ENCODE assay signal across 9 cellular contexts in genomic region chr19:14405380-14405757, GRCh38. TPM values are rescaled to one million over a fixed set of nuclear protein-coding genes. Genes with fewer than 3 reads are reported as not detected.
A peak's percentile ranks its signal among the peaks of the same experiment; 100 is the strongest.
DNase-seq lines count a peak whose midpoint lies in the region; ATAC-seq, FAIRE-seq and TF ChIP-seq lines count a peak whose summit lies in the region.
"Had no signal": no experiment of that assay in that cellular context is flagged by ENCODE, and none has a peak within 500 bp of the region (broad histone marks: within the 10 kb centered on the region; RNA-seq: fewer than 3 reads in every experiment).

No MANE protein-coding gene starts in this region.

- DNase-seq in activated T-cell treated with anti-CD3 and anti-CD28 coated beads, Interleukin-2, amount 50 U/mL, for 72 hours: no peak
- no peak for DNase-seq in activated T-cell treated with anti-CD3 and anti-CD28 coated beads, Interleukin-2, amount 50 U/mL, for 4 hours
- DNase-seq in memory B cell (ENCODE audit: low spot score in 2 of 2) (no peak), GM12892 (ENCODE audit: insufficient read length) (no peak)
- DNase-seq in stimulated activated CD4-positive, alpha-beta T cell treated with anti-CD3 and anti-CD28 coated beads, Interleukin-12 subunit alpha, Interleukin-12 subunit beta, amount 100 ng/mL, for 4 hours: no peak
- no peak for DNase-seq in activated CD8-positive, alpha-beta memory T cell treated with anti-CD3 and anti-CD28 coated beads, Interleukin-2, amount 50 U/mL, for 4 hours

- peak overlapping the region; percentile 69 for H3K27ac Mint-ChIP-seq in activated T-cell treated with anti-CD3 and anti-CD28 coated beads, Interleukin-2, amount 50 U/mL, for 72 hours
- H3K27ac Mint-ChIP-seq in memory B cell: peak overlapping the region; percentile 70

- no peak overlapping the region for H3K4me3 Mint-ChIP-seq in activated T-cell treated with anti-CD3 and anti-CD28 coated beads, Interleukin-2, amount 50 U/mL, for 72 hours
- no peak overlapping the region for H3K4me3 Mint-ChIP-seq in activated T-cell treated with anti-CD3 and anti-CD28 coated beads, Interleukin-2, amount 50 U/mL, for 4 hours
- no peak overlapping the region for H3K4me3 Mint-ChIP-seq in memory B cell

- H3K36me3 Mint-ChIP-seq in activated T-cell treated with anti-CD3 and anti-CD28 coated beads, Interleukin-2, amount 50 U/mL, for 72 hours (ENCODE audit: insufficient read depth in 2 of 2): peaks cover 23 to 50% of the 10 kb centered on the region in 2 donors
- peaks cover 42% of the 10 kb centered on the region for H3K36me3 Mint-ChIP-seq in activated T-cell treated with anti-CD3 and anti-CD28 coated beads, Interleukin-2, amount 50 U/mL, for 4 hours (ENCODE audit: insufficient read depth)
- H3K36me3 Mint-ChIP-seq in memory B cell: peaks cover 37% of the 10 kb centered on the region

- ATAC-seq in activated T-cell treated with anti-CD3 and anti-CD28 coated beads, Interleukin-2, amount 50 U/mL, for 72 hours (replicated peaks in 1 of 2): no peak
- ATAC-seq in activated T-cell treated with anti-CD3 and anti-CD28 coated beads, Interleukin-2, amount 50 U/mL, for 4 hours: no peak
- ATAC-seq in memory B cell (ENCODE audit: low read depth): no peak

- FAIRE-seq in GM12892 (lab: Jason Lieb, UNC): no peak
- FAIRE-seq: RCC 7860 had no signal

- H3K4me1 Mint-ChIP-seq in activated T-cell treated with anti-CD3 and anti-CD28 coated beads, Interleukin-2, amount 50 U/mL, for 72 hours (ENCODE audit: low read depth): peaks cover 33% of the 10 kb centered on the region
- peaks cover 20% of the 10 kb centered on the region for H3K4me1 Mint-ChIP-seq in activated T-cell treated with anti-CD3 and anti-CD28 coated beads, Interleukin-2, amount 50 U/mL, for 4 hours (ENCODE audit: low read depth)
- H3K4me1 Mint-ChIP-seq in memory B cell: peaks cover 33% of the 10 kb centered on the region

- no peaks in the 10 kb centered on the region for H3K9me3 Mint-ChIP-seq in activated T-cell treated with anti-CD3 and anti-CD28 coated beads, Interleukin-2, amount 50 U/mL, for 72 hours
- no peaks in the 10 kb centered on the region for H3K9me3 Mint-ChIP-seq in activated T-cell treated with anti-CD3 and anti-CD28 coated beads, Interleukin-2, amount 50 U/mL, for 4 hours
- no peaks in the 10 kb centered on the region for H3K9me3 Mint-ChIP-seq in memory B cell

- no peak for TF ChIP-seq POLR2A in GM12892 (IDR thresholded peaks at IDR 0.05; ENCODE audit: low read depth, low read length)

- H3K27me3 Mint-ChIP-seq in activated T-cell treated with anti-CD3 and anti-CD28 coated beads, Interleukin-2, amount 50 U/mL, for 72 hours (ENCODE audit: low read depth): no peaks in the 10 kb centered on the region
- H3K27me3 Mint-ChIP-seq in activated T-cell treated with anti-CD3 and anti-CD28 coated beads, Interleukin-2, amount 50 U/mL, for 4 hours (ENCODE audit: low read depth): no peaks in the 10 kb centered on the region
- H3K27me3 Mint-ChIP-seq in memory B cell: no peaks in the 10 kb centered on the region

- H3K27ac ChIP-seq in angular gyrus (ENCODE audit: low read depth, low read length) (peak overlapping the region; percentile 48), temporal lobe (ENCODE audit: low read depth, low read length) (peak overlapping the region; percentile 22)

RNA-seq across cellular contexts. Expression of gene DDX39A, which starts 13.8 kb away (rescaled TPM):
- total RNA-seq in activated T-cell treated with anti-CD3 and anti-CD28 coated beads, Interleukin-2, amount 50 U/mL, for 72 hours: 100 to 1,000 TPM; 225 to 236 TPM
- total RNA-seq in activated T-cell treated with anti-CD3 and anti-CD28 coated beads, Interleukin-2, amount 50 U/mL, for 4 hours: 100 to 1,000 TPM; 538 to 557 (median 548) TPM
- total RNA-seq in temporal lobe: 23.1 TPM
- polyA plus RNA-seq in GM12892 (2012; ENCODE audit: missing spikeins): 79.3 TPM

RNA-seq across cellular contexts. Expression of gene ADGRE5, which starts 24.1 kb away (rescaled TPM):
- 100 to 1,000 TPM; 316 to 369 TPM for total RNA-seq in activated T-cell treated with anti-CD3 and anti-CD28 coated beads, Interleukin-2, amount 50 U/mL, for 72 hours
- 100 to 1,000 TPM; 217 to 280 (median 218) TPM for total RNA-seq in activated T-cell treated with anti-CD3 and anti-CD28 coated beads, Interleukin-2, amount 50 U/mL, for 4 hours
- total RNA-seq in temporal lobe: 0.98 TPM
- 45.4 TPM for polyA plus RNA-seq in GM12892 (2012; ENCODE audit: missing spikeins)

RNA-seq across cellular contexts. Expression of gene PKN1, which starts 27.7 kb away (rescaled TPM):
- 100 to 1,000 TPM; 239 to 278 TPM for total RNA-seq in activated T-cell treated with anti-CD3 and anti-CD28 coated beads, Interleukin-2, amount 50 U/mL, for 72 hours
- 100 to 1,000 TPM; 171 to 213 (median 197) TPM for total RNA-seq in activated T-cell treated with anti-CD3 and anti-CD28 coated beads, Interleukin-2, amount 50 U/mL, for 4 hours
- total RNA-seq in temporal lobe: 79.4 TPM
- polyA plus RNA-seq in GM12892 (2012; ENCODE audit: missing spikeins): 40.0 TPM

Comparison
In these comparisons a context has a peak if more than half of its experiments do, and no peak if none do; other contexts are left out.
1. RNA of gene ADGRE5, which starts 24.1 kb away (total RNA-seq): 316 to 369 TPM in activated T-cell treated with anti-CD3 and anti-CD28 coated beads, Interleukin-2, amount 50 U/mL, for 72 hours and 217 to 280 TPM in activated T-cell treated with anti-CD3 and anti-CD28 coated beads, Interleukin-2, amount 50 U/mL, for 4 hours; 0.98 TPM in temporal lobe (single experiment); every median in the first group is over 100 times any median in the second.